Comparison of ENCODE assay signal across 14 cellular contexts in genomic region chr3:151864423-151865101, GRCh38. TPM values are rescaled to one million over a fixed set of nuclear protein-coding genes. Genes with fewer than 3 reads are reported as not detected.
DNase-seq lines count a peak whose midpoint lies in the region; ATAC-seq and TF ChIP-seq lines count a peak whose summit lies in the region.
"Had no signal": no experiment of that assay in that cellular context is flagged by ENCODE, and none has a peak within 500 bp of the region (broad histone marks: within the 10 kb centered on the region; RNA-seq: fewer than 3 reads in every experiment).

No MANE protein-coding gene starts in this region.

- H3K36me3 Mint-ChIP-seq in T-helper 2 cell treated with Interferon-gamma antibody and Interleukin-4, amounts not matched to agents 5 μg/mL and 100 μg/mL, for 36 hours (ENCODE audit: low read depth), result no peaks in the 10 kb centered on the region
- H3K36me3 Mint-ChIP-seq: activated naive CD8-positive, alpha-beta T cell had no signal

- no peaks in the 10 kb centered on the region for H3K9me3 ChIP-seq in SK-N-MC (ENCODE audit: low read depth, low read length)
- no peaks in the 10 kb centered on the region for H3K9me3 ChIP-seq in effector memory CD4-positive, alpha-beta T cell (ENCODE audit: control insufficient read depth, low read length)
- H3K9me3 ChIP-seq: BLaER1 treated with 17β-estradiol and CSF1 and Interleukin-3, amounts not matched to agents 10 nM and 100 nM; Peyer's patch had no signal

- no peaks in the 10 kb centered on the region for H3K9me3 Mint-ChIP-seq in T-helper 2 cell treated with Interferon-gamma antibody and Interleukin-4, amounts not matched to agents 5 μg/mL and 100 μg/mL, for 36 hours

- H3K27me3 Mint-ChIP-seq in T-helper 2 cell treated with Interferon-gamma antibody and Interleukin-4, amounts not matched to agents 5 μg/mL and 100 μg/mL, for 36 hours (ENCODE audit: low read depth), result peaks cover 12% of the 10 kb centered on the region
- H3K27me3 Mint-ChIP-seq: activated naive CD8-positive, alpha-beta T cell had no signal

- H3K27ac Mint-ChIP-seq in T-helper 2 cell treated with Interferon-gamma antibody and Interleukin-4, amounts not matched to agents 5 μg/mL and 100 μg/mL, for 36 hours, result no peak overlapping the region
- H3K27ac Mint-ChIP-seq: activated naive CD8-positive, alpha-beta T cell had no signal

- H3K4me1 Mint-ChIP-seq in T-helper 2 cell treated with Interferon-gamma antibody and Interleukin-4, amounts not matched to agents 5 μg/mL and 100 μg/mL, for 36 hours (ENCODE audit: low read depth), result no peaks in the 10 kb centered on the region

- H3K27me3 ChIP-seq in effector memory CD4-positive, alpha-beta T cell (replicated peaks; ENCODE audit: control insufficient read depth, insufficient read depth, low read length, poor library complexity, severe bottlenecking), result no peaks in the 10 kb centered on the region
- H3K27me3 ChIP-seq: BLaER1 treated with 17β-estradiol and CSF1 and Interleukin-3, amounts not matched to agents 10 nM and 100 nM; Peyer's patch had no signal

- ATAC-seq in HG03354 (IDR thresholded peaks at IDR 0.05; ENCODE audit: poor library complexity, severe bottlenecking, unreplicated experiment), result no peak

- H3K4me3 ChIP-seq in HFF-Myc (replicated peaks; ENCODE audit: low read depth, low read length) (no peak overlapping the region), SK-N-MC (peak overlapping the region; percentile 23), foreskin fibroblast (ENCODE audit: low read depth in 1 of 2, low read length in 2 of 2) (no peak overlapping the region)
- no peak overlapping the region for H3K4me3 ChIP-seq in effector memory CD4-positive, alpha-beta T cell (ENCODE audit: insufficient read depth, low read depth, low read length, poor library complexity, severe bottlenecking)
- H3K4me3 ChIP-seq: BLaER1 treated with 17β-estradiol and CSF1 and Interleukin-3, amounts not matched to agents 10 nM and 100 nM; Peyer's patch had no signal

- H3K36me3 ChIP-seq in SK-N-MC (ENCODE audit: insufficient read depth, low read length), result no peaks in the 10 kb centered on the region
- no peaks in the 10 kb centered on the region for H3K36me3 ChIP-seq in effector memory CD4-positive, alpha-beta T cell (ENCODE audit: control insufficient read depth, insufficient read depth, low read length)
- H3K36me3 ChIP-seq: BLaER1 treated with 17β-estradiol and CSF1 and Interleukin-3, amounts not matched to agents 10 nM and 100 nM; Peyer's patch had no signal

- H3K27ac ChIP-seq in SK-N-MC, result peak overlapping the region; percentile 69
- H3K27ac ChIP-seq in effector memory CD4-positive, alpha-beta T cell (ENCODE audit: insufficient read depth, low read length, poor library complexity, severe bottlenecking), result no peak overlapping the region
- H3K27ac ChIP-seq: BLaER1 treated with 17β-estradiol and CSF1 and Interleukin-3, amounts not matched to agents 10 nM and 100 nM; Peyer's patch had no signal

- no peak for TF ChIP-seq CTCF in HFF-Myc (IDR thresholded peaks at IDR 0.05; ENCODE audit: low read depth, low read length, missing control alignments)
- TF ChIP-seq CTCF in foreskin fibroblast (IDR thresholded peaks at IDR 0.05; ENCODE audit: low read depth, low read length), result no peak

- H3K4me1 ChIP-seq in effector memory CD4-positive, alpha-beta T cell (ENCODE audit: control insufficient read depth, insufficient read depth, low read length, poor library complexity, severe bottlenecking), result no peaks in the 10 kb centered on the region
- H3K4me1 ChIP-seq: Peyer's patch had no signal

- no peak overlapping the region for H3K9ac ChIP-seq in SK-N-MC (ENCODE audit: insufficient read length)
- H3K9ac ChIP-seq: BLaER1 treated with 17β-estradiol and CSF1 and Interleukin-3, amounts not matched to agents 10 nM and 100 nM had no signal

- DNase-seq in A172 (ENCODE audit: low spot score) (peak; percentile 86), HFF-Myc (ENCODE audit: extremely low read depth, low read depth) (peak; percentile 45), SK-N-MC (ENCODE audit: low read depth, low spot score) (peak; percentile 78), foreskin fibroblast (peak; percentile 59 to 79), HK-2 (ENCODE audit: unreplicated experiment) (no peak)
- no peak for DNase-seq in effector memory CD4-positive, alpha-beta T cell
- no peak for DNase-seq in T-helper 2 cell treated with Interferon-gamma antibody and Interleukin-4, amounts not matched to agents 5 μg/mL and 100 μg/mL, for 36 hours (ENCODE audit: low spot score)
- DNase-seq: MM.1S, Peyer's patch had no signal

- H3K4me3 Mint-ChIP-seq in T-helper 2 cell treated with Interferon-gamma antibody and Interleukin-4, amounts not matched to agents 5 μg/mL and 100 μg/mL, for 36 hours, result no peak overlapping the region
- H3K4me3 Mint-ChIP-seq: activated naive CD8-positive, alpha-beta T cell had no signal

RNA-seq across cellular contexts. Expression of gene SUCNR1, which starts 8.9 kb away (rescaled TPM):
- total RNA-seq in A172 (2014; rRNA removed; shearing (Covaris generic)), result 506 and 549 TPM in 2 replicates
- total RNA-seq: lung microvascular endothelial cell had no signal

RNA-seq across cellular contexts. Expression of gene AADAC, which starts 50.6 kb away (rescaled TPM):
- 2.3 and 2.8 TPM in 2 replicates for total RNA-seq in A172 (2014; rRNA removed; shearing (Covaris generic))
- total RNA-seq: frontal cortex had no signal

Comparison
In these comparisons a context has a peak if more than half of its experiments do, and no peak if none do; other contexts are left out.
1. DNase-seq: peak in A172 (single experiment), HFF-Myc (single experiment), SK-N-MC (single experiment) and foreskin fibroblast (2 of 2); none in effector memory CD4-positive, alpha-beta T cell (0 of 3), T-helper 2 cell treated with Interferon-gamma antibody and Interleukin-4, amounts not matched to agents 5 μg/mL and 100 μg/mL, for 36 hours (single experiment) and HK-2 (single experiment).